ENCODE assay signal across 1 cellular context in the genomic region with DNA sequence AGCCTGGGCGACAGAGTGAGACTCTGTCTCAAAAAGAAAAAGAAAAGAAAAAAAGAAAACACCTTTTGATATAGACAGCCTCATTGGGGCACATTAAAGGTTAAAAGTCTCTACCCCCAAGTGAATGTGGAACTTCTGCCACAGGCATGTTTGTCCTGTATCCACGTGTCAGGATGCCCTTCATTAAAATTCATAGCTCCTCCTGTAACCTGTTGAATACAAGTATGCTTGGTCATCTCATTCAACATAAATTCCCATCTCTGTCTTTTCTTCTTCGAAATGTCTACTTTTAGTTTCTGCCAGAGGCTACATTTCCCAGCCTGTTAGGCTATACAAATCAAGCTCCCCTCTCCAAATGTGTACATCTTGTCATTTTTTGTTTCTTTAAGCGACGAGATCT.
TF ChIP-seq lines count a peak whose summit lies in the region.

No MANE protein-coding gene starts in this region.

TF ChIP-seq in HEK293, 187 proteins besides CTCF, POLR2A, EP300 and RAD21 (continued from another document):
- TF ChIP-seq SCRT1 (tag by site-specific recombination; IDR thresholded peaks at IDR 0.05; ENCODE audit: borderline replicate concordance) (peak; percentile 85), HOXA7 (CRISPR knock-in tag; IDR thresholded peaks at IDR 0.05; ENCODE audit: borderline replicate concordance) (no peak), ZBTB7A (tag by site-specific recombination; IDR thresholded peaks at IDR 0.05; ENCODE audit: low read depth) (no peak), ZNF350 (tag by site-specific recombination; IDR thresholded peaks at IDR 0.05) (no peak), ZSCAN16 (tag by site-specific recombination; IDR thresholded peaks at IDR 0.05) (no peak)
- TF ChIP-seq, protein P1, sequence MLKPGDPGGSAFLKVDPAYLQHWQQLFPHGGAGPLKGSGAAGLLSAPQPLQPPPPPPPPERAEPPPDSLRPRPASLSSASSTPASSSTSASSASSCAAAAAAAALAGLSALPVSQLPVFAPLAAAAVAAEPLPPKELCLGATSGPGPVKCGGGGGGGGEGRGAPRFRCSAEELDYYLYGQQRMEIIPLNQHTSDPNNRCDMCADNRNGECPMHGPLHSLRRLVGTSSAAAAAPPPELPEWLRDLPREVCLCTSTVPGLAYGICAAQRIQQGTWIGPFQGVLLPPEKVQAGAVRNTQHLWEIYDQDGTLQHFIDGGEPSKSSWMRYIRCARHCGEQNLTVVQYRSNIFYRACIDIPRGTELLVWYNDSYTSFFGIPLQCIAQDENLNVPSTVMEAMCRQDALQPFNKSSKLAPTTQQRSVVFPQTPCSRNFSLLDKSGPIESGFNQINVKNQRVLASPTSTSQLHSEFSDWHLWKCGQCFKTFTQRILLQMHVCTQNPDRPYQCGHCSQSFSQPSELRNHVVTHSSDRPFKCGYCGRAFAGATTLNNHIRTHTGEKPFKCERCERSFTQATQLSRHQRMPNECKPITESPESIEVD (tag by site-specific recombination; IDR thresholded peaks at IDR 0.05), result no peak
